In genomic region chr16:78976212-78976611, GRCh38 we compare ENCODE assay signal across 27 cellular contexts.
DNase-seq lines count a peak whose midpoint lies in the region; ATAC-seq and TF ChIP-seq lines count a peak whose summit lies in the region.
"Had no signal": no experiment of that assay in that cellular context is flagged by ENCODE, and none has a peak within 500 bp of the region (broad histone marks: within the 10 kb centered on the region; RNA-seq: fewer than 3 reads in every experiment).

No MANE protein-coding gene starts in this region.

- peak; percentile 43 for ATAC-seq in upper lobe of right lung
- ATAC-seq in HG02884 (IDR thresholded peaks at IDR 0.05; ENCODE audit: unreplicated experiment) = no peak
- no peak for ATAC-seq in HG02885 (IDR thresholded peaks at IDR 0.05; ENCODE audit: poor library complexity, unreplicated experiment)
- ATAC-seq: stimulated activated naive CD8-positive, alpha-beta T cell treated with anti-CD3 and anti-CD28 coated beads, Interleukin-15, amount 100 ng/mL, for 72 hours; T-cell had no signal

- no peak overlapping the region for H3K4me3 ChIP-seq in upper lobe of right lung
- H3K4me3 ChIP-seq: HAP-1, left ventricle myocardium inferior, prostate gland, sigmoid colon had no signal

- no peak for TF ChIP-seq CTCF in upper lobe of right lung (IDR thresholded peaks at IDR 0.05)

- no peak overlapping the region for H3K27ac ChIP-seq in upper lobe of right lung
- H3K27ac ChIP-seq: brain microvascular endothelial cell, C4-2B, KMS-11, left ventricle myocardium inferior, prostate gland, sigmoid colon had no signal

- no peaks in the 10 kb centered on the region for H3K9me3 ChIP-seq in upper lobe of right lung
- H3K9me3 ChIP-seq: HAP-1, left ventricle myocardium inferior, prostate gland, sigmoid colon had no signal

- DNase-seq in stimulated activated naive CD4-positive, alpha-beta T cell treated with Interleukin-2 at 50 U/mL for 16 hours (lab: John Stamatoyannopoulos, UW) = peak; percentile 59
- DNase-seq in stimulated activated naive CD4-positive, alpha-beta T cell (lab: John Stamatoyannopoulos, UW) = no peak
- DNase-seq in activated T-cell treated with anti-CD3 and anti-CD28 coated beads, Interleukin-2, amount 50 U/mL, for 48 hours = peak; percentile 45 to 64
- DNase-seq in stimulated activated CD4-positive, alpha-beta T cell treated with anti-CD3 and anti-CD28 coated beads, Interleukin-15, amount 100 ng/mL, for 48 hours (ENCODE audit: low read depth in 2 of 2) = peak; percentile 25 to 39
- DNase-seq in upper lobe of right lung (no peak), Kasumi-1 (lab: John Stamatoyannopoulos, UW) (no peak)
- DNase-seq: activated CD4-positive, CD25-positive, alpha-beta regulatory T cell; activated naive CD4-positive, alpha-beta T cell treated with anti-CD3 and anti-CD28 coated beads, Interleukin-2, amount 10 ng/mL, durations not matched to agents 7 days and 5 days; amniotic stem cell; brain microvascular endothelial cell; Calu3; DND-41; islet precursor cell; left ventricle myocardium inferior; mesendoderm; NCI-H1417 treated with DMSO at 0.1 percent for 48 hours; NCI-H2081 treated with DMSO at 0.1 percent for 48 hours; NCI-H774; sigmoid colon; stimulated activated naive CD8-positive, alpha-beta T cell treated with anti-CD3 and anti-CD28 coated beads, Interleukin-15, amount 100 ng/mL, for 72 hours; T-cell had no signal

- intact Hi-C loops in upper lobe of right lung (cut with DNase I) = no loop called here

- H3K4me1 ChIP-seq in upper lobe of right lung = no peaks in the 10 kb centered on the region
- H3K4me1 ChIP-seq: HAP-1, left ventricle myocardium inferior, prostate gland had no signal

- no peaks in the 10 kb centered on the region for H3K27me3 ChIP-seq in upper lobe of right lung
- H3K27me3 ChIP-seq: brain microvascular endothelial cell, sigmoid colon had no signal

- H3K36me3 ChIP-seq in upper lobe of right lung = no peaks in the 10 kb centered on the region
- H3K36me3 ChIP-seq: brain microvascular endothelial cell, HAP-1, left ventricle myocardium inferior, prostate gland, sigmoid colon had no signal

Comparison
In these comparisons a context has a peak if more than half of its experiments do, and no peak if none do; other contexts are left out.
1. DNase-seq: peak in stimulated activated naive CD4-positive, alpha-beta T cell treated with Interleukin-2 at 50 U/mL for 16 hours (single experiment), activated T-cell treated with anti-CD3 and anti-CD28 coated beads, Interleukin-2, amount 50 U/mL, for 48 hours (2 of 2) and stimulated activated CD4-positive, alpha-beta T cell treated with anti-CD3 and anti-CD28 coated beads, Interleukin-15, amount 100 ng/mL, for 48 hours (2 of 2); none in stimulated activated naive CD4-positive, alpha-beta T cell (0 of 6), upper lobe of right lung (single experiment) and Kasumi-1 (0 of 2).